In genomic region chr3:133477497-133477896, GRCh38 we compare ENCODE assay signal across 12 cellular contexts.
DNase-seq lines count a peak whose midpoint lies in the region; ATAC-seq and TF ChIP-seq lines count a peak whose summit lies in the region.
"Had no signal": no experiment of that assay in that cellular context is flagged by ENCODE, and none has a peak within 500 bp of the region (broad histone marks: within the 10 kb centered on the region; RNA-seq: fewer than 3 reads in every experiment).

No MANE protein-coding gene starts in this region.

- H3K27me3 ChIP-seq in effector memory CD4-positive, alpha-beta T cell (replicated peaks; ENCODE audit: control insufficient read depth, insufficient read depth, low read length, poor library complexity, severe bottlenecking) = no peaks in the 10 kb centered on the region
- H3K27me3 ChIP-seq: left lung had no signal

- H3K27ac Mint-ChIP-seq in naive B cell = peak overlapping the region; percentile 18 to 97 (median 70)
- H3K27ac Mint-ChIP-seq: activated T-helper 17 cell treated with anti-CD3 and anti-CD28 coated beads, Interleukin-2, amount 50 U/mL, for 72 hours had no signal

- peak overlapping the region in 5 of 8 donors; percentile 8 to 85 (median 34) for H3K4me3 Mint-ChIP-seq in naive B cell
- H3K4me3 Mint-ChIP-seq: activated T-helper 17 cell treated with anti-CD3 and anti-CD28 coated beads, Interleukin-2, amount 50 U/mL, for 72 hours had no signal

- peaks cover 62 to 81% (median 64%) of the 10 kb centered on the region in 3 donors for H3K4me1 Mint-ChIP-seq in naive B cell

- no peaks in the 10 kb centered on the region for H3K36me3 ChIP-seq in effector memory CD4-positive, alpha-beta T cell (ENCODE audit: control insufficient read depth, insufficient read depth, low read length)
- H3K36me3 ChIP-seq: left lung had no signal

- peak; percentile 30 for ATAC-seq in GM18868 (IDR thresholded peaks at IDR 0.05; ENCODE audit: unreplicated experiment)
- ATAC-seq in GM21723 (IDR thresholded peaks at IDR 0.05; ENCODE audit: unreplicated experiment) = peak; percentile 39
- peak; percentile 36 for ATAC-seq in HG03432 (IDR thresholded peaks at IDR 0.05; ENCODE audit: unreplicated experiment)
- ATAC-seq in naive B cell (ENCODE audit: low read depth in 2 of 2) = peak; percentile 29 to 31
- ATAC-seq: activated T-helper 17 cell treated with anti-CD3 and anti-CD28 coated beads, Interleukin-2, amount 50 U/mL, for 72 hours; left lung had no signal

- peaks cover 0 to 5% (median 0%) of the 10 kb centered on the region in 7 donors for H3K9me3 Mint-ChIP-seq in naive B cell
- H3K9me3 Mint-ChIP-seq: activated T-helper 17 cell treated with anti-CD3 and anti-CD28 coated beads, Interleukin-2, amount 50 U/mL, for 72 hours had no signal

- no peak overlapping the region for H3K27ac ChIP-seq in effector memory CD4-positive, alpha-beta T cell (ENCODE audit: insufficient read depth, low read length, poor library complexity, severe bottlenecking)
- H3K27ac ChIP-seq in RWPE1 = no peak overlapping the region
- H3K27ac ChIP-seq: left lung had no signal

- no peaks in the 10 kb centered on the region for H3K36me3 Mint-ChIP-seq in naive B cell

- POLR2A ChIA-PET in RWPE1 (lab: Yijun Ruan, JAX; ENCODE audit: low non-redundant PET) = no interaction called here

- peak; percentile 14 for DNase-seq in naive B cell
- DNase-seq in effector memory CD4-positive, alpha-beta T cell = no peak
- no peak for DNase-seq in NCI-H2196 treated with DMSO at 0.1 percent for 48 hours (lab: John Stamatoyannopoulos, UW; ENCODE audit: unreplicated experiment)
- no peak for DNase-seq in RWPE1 (ENCODE audit: low spot score)
- DNase-seq in glomerular visceral epithelial cell (ENCODE audit: extremely low spot score) = no peak
- DNase-seq: central memory CD4-positive, alpha-beta T cell; H7; left lung had no signal

- no peaks in the 10 kb centered on the region for H3K27me3 Mint-ChIP-seq in naive B cell
- H3K27me3 Mint-ChIP-seq: activated T-helper 17 cell treated with anti-CD3 and anti-CD28 coated beads, Interleukin-2, amount 50 U/mL, for 72 hours had no signal

- H3K4me3 ChIP-seq in effector memory CD4-positive, alpha-beta T cell (ENCODE audit: insufficient read depth, low read depth, low read length, poor library complexity, severe bottlenecking) = no peak overlapping the region
- H3K4me3 ChIP-seq: left lung had no signal

- H3K9me3 ChIP-seq in effector memory CD4-positive, alpha-beta T cell (ENCODE audit: control insufficient read depth, low read length) = no peaks in the 10 kb centered on the region
- H3K9me3 ChIP-seq: left lung had no signal

- CTCF ChIA-PET in RWPE1 (lab: Yijun Ruan, JAX) = interaction anchor here (0.6 kb wide), 1 partner anchor 31 kb away, joined by 3 read pairs; no protein-coding TSS in a partner anchor

- H3K4me1 ChIP-seq in effector memory CD4-positive, alpha-beta T cell (ENCODE audit: control insufficient read depth, insufficient read depth, low read length, poor library complexity, severe bottlenecking) = no peaks in the 10 kb centered on the region

- no peak for TF ChIP-seq CTCF in RWPE1 (conservative IDR thresholded peaks at IDR 0.05; ENCODE audit: low read depth)
